In the genomic region with DNA sequence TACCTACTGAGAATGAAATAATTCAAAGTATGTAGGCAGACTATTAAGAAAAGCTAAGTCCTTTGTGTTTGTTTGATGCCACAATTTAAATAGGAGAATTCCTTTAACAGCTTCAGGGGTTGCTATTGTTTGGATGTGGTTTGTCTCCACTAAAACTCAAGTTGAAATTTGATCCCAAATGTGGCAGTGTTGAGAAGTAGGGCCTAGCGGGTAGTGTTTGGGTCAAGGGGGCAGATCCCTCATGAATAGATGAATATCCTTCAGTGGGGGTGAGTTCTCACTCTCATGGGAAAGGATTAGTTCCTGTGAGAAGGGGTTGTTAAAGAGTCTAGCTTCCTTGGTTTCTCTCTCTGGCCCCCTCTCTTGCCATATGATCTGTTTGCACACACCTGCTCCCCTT, we compare ENCODE assay signal across 1 cellular context.
TF ChIP-seq lines count a peak whose summit lies in the region.

No MANE protein-coding gene starts in this region.

TF ChIP-seq in H1, 55 proteins besides CTCF, POLR2A, EP300 and RAD21:
- TF ChIP-seq HDAC2 (IDR thresholded peaks at IDR 0.05; ENCODE audit: borderline replicate concordance in 1 of 2, low read depth in 2 of 2, low read length in 2 of 2) (0 out of 4 replicates have a peak, but pooled peaks of 1 of the 2 experiments have one; percentile 53), KDM4A (IDR thresholded peaks at IDR 0.05; ENCODE audit: low read depth, low read length, severe bottlenecking) (no peak), RBBP5 (IDR thresholded peaks at IDR 0.05; ENCODE audit: borderline replicate concordance, low read depth, low read length) (no peak), POU5F1 (IDR thresholded peaks at IDR 0.05; ENCODE audit: low read depth, low read length) (no peak), NANOG (IDR thresholded peaks at IDR 0.05; ENCODE audit: insufficient read depth, low read depth, low read length, poor library complexity, severe bottlenecking) (no peak), MAFK (IDR thresholded peaks at IDR 0.05; ENCODE audit: low read depth, low read length) (no peak), NRF1 (IDR thresholded peaks at IDR 0.05; ENCODE audit: low read depth, low read length) (no peak), BACH1 (IDR thresholded peaks at IDR 0.05; ENCODE audit: low read length) (no peak), SIN3A (conservative IDR thresholded peaks at IDR 0.05 in 1 of 2, IDR thresholded peaks at IDR 0.05 in 1 of 2; ENCODE audit: low read depth in 1 of 2, low read length in 2 of 2) (no peak), KDM1A (IDR thresholded peaks at IDR 0.05; ENCODE audit: borderline replicate concordance, low read length) (0 out of 2 replicates have a peak, but pooled peaks have one; percentile 20), SP1 (IDR thresholded peaks at IDR 0.05; ENCODE audit: low read depth, low read length) (0 out of 2 replicates have a peak, but pooled peaks have one; percentile 25), CBX8 (IDR thresholded peaks at IDR 0.05; ENCODE audit: borderline replicate concordance, low read depth, low read length) (no peak), TAF7 (optimal IDR thresholded peaks at IDR 0.05; ENCODE audit: borderline replicate concordance, low read depth, low read length) (no peak), RXRA (IDR thresholded peaks at IDR 0.05; ENCODE audit: insufficient read depth, low read depth, low read length) (no peak), SRF (IDR thresholded peaks at IDR 0.05; ENCODE audit: low read depth, low read length) (no peak), TBP (IDR thresholded peaks at IDR 0.05; ENCODE audit: low read depth, low read length) (no peak)
- TF ChIP-seq, protein P1, sequence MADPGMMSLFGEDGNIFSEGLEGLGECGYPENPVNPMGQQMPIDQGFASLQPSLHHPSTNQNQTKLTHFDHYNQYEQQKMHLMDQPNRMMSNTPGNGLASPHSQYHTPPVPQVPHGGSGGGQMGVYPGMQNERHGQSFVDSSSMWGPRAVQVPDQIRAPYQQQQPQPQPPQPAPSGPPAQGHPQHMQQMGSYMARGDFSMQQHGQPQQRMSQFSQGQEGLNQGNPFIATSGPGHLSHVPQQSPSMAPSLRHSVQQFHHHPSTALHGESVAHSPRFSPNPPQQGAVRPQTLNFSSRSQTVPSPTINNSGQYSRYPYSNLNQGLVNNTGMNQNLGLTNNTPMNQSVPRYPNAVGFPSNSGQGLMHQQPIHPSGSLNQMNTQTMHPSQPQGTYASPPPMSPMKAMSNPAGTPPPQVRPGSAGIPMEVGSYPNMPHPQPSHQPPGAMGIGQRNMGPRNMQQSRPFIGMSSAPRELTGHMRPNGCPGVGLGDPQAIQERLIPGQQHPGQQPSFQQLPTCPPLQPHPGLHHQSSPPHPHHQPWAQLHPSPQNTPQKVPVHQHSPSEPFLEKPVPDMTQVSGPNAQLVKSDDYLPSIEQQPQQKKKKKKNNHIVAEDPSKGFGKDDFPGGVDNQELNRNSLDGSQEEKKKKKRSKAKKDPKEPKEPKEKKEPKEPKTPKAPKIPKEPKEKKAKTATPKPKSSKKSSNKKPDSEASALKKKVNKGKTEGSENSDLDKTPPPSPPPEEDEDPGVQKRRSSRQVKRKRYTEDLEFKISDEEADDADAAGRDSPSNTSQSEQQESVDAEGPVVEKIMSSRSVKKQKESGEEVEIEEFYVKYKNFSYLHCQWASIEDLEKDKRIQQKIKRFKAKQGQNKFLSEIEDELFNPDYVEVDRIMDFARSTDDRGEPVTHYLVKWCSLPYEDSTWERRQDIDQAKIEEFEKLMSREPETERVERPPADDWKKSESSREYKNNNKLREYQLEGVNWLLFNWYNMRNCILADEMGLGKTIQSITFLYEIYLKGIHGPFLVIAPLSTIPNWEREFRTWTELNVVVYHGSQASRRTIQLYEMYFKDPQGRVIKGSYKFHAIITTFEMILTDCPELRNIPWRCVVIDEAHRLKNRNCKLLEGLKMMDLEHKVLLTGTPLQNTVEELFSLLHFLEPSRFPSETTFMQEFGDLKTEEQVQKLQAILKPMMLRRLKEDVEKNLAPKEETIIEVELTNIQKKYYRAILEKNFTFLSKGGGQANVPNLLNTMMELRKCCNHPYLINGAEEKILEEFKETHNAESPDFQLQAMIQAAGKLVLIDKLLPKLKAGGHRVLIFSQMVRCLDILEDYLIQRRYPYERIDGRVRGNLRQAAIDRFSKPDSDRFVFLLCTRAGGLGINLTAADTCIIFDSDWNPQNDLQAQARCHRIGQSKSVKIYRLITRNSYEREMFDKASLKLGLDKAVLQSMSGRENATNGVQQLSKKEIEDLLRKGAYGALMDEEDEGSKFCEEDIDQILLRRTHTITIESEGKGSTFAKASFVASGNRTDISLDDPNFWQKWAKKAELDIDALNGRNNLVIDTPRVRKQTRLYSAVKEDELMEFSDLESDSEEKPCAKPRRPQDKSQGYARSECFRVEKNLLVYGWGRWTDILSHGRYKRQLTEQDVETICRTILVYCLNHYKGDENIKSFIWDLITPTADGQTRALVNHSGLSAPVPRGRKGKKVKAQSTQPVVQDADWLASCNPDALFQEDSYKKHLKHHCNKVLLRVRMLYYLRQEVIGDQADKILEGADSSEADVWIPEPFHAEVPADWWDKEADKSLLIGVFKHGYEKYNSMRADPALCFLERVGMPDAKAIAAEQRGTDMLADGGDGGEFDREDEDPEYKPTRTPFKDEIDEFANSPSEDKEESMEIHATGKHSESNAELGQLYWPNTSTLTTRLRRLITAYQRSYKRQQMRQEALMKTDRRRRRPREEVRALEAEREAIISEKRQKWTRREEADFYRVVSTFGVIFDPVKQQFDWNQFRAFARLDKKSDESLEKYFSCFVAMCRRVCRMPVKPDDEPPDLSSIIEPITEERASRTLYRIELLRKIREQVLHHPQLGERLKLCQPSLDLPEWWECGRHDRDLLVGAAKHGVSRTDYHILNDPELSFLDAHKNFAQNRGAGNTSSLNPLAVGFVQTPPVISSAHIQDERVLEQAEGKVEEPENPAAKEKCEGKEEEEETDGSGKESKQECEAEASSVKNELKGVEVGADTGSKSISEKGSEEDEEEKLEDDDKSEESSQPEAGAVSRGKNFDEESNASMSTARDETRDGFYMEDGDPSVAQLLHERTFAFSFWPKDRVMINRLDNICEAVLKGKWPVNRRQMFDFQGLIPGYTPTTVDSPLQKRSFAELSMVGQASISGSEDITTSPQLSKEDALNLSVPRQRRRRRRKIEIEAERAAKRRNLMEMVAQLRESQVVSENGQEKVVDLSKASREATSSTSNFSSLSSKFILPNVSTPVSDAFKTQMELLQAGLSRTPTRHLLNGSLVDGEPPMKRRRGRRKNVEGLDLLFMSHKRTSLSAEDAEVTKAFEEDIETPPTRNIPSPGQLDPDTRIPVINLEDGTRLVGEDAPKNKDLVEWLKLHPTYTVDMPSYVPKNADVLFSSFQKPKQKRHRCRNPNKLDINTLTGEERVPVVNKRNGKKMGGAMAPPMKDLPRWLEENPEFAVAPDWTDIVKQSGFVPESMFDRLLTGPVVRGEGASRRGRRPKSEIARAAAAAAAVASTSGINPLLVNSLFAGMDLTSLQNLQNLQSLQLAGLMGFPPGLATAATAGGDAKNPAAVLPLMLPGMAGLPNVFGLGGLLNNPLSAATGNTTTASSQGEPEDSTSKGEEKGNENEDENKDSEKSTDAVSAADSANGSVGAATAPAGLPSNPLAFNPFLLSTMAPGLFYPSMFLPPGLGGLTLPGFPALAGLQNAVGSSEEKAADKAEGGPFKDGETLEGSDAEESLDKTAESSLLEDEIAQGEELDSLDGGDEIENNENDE (IDR thresholded peaks at IDR 0.05; ENCODE audit: insufficient replicate concordance, low read length) = peak; percentile 72
TF ChIP-seq in H1: peak in this region for 4.
